ENCODE assay signal across 1 cellular context in the genomic region with DNA sequence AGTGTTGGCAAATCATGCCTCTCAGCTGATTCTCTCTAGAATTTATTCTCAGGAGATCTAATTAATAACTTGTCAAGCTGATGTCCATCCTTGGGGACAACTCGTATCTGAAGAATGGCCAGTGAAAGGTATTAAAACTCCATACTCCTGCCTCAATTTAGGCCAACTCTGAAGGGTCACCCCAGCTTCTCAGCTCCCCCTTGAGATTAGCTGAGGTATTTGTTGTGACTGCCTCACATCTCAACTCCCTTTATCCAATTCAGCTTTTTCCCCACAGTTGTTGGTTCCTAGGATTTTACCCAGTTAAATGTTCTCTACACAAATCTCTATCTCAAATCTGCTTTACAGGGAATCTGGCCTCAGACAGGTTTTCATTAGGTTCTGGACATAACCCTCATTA.
TF ChIP-seq lines count a peak whose summit lies in the region.

No MANE protein-coding gene starts in this region.

TF ChIP-seq in H1, 55 proteins besides CTCF, POLR2A, EP300 and RAD21:
- TF ChIP-seq BACH1 (IDR thresholded peaks at IDR 0.05; ENCODE audit: low read length) (no peak), SP2 (IDR thresholded peaks at IDR 0.05; ENCODE audit: low read length) (no peak), EGR1 (IDR thresholded peaks at IDR 0.05; ENCODE audit: borderline replicate concordance, low read depth, low read length) (no peak), SIX5 (IDR thresholded peaks at IDR 0.05; ENCODE audit: low read depth, low read length) (no peak), POLR2AphosphoS5 (IDR thresholded peaks at IDR 0.05; ENCODE audit: low read depth, low read length) (no peak), HDAC6 (IDR thresholded peaks at IDR 0.05; ENCODE audit: low read depth, low read length) (no peak), CEBPB (IDR thresholded peaks at IDR 0.05; ENCODE audit: low read depth, low read length) (no peak), ATF3 (IDR thresholded peaks at IDR 0.05; ENCODE audit: insufficient read depth, low read depth, low read length) (no peak), HDAC2 (IDR thresholded peaks at IDR 0.05; ENCODE audit: borderline replicate concordance in 1 of 2, low read depth in 2 of 2, low read length in 2 of 2) (no peak), CBX8 (IDR thresholded peaks at IDR 0.05; ENCODE audit: borderline replicate concordance, low read depth, low read length) (no peak), BRCA1 (IDR thresholded peaks at IDR 0.05; ENCODE audit: low read depth, low read length) (no peak), POU5F1 (IDR thresholded peaks at IDR 0.05; ENCODE audit: low read depth, low read length) (no peak), CREB1 (IDR thresholded peaks at IDR 0.05) (no peak), CTBP2 (IDR thresholded peaks at IDR 0.05; ENCODE audit: borderline replicate concordance, insufficient read depth, insufficient read length, low read length) (no peak), SUZ12 (IDR thresholded peaks at IDR 0.05; ENCODE audit: low read length) (no peak), SIRT6 (IDR thresholded peaks at IDR 0.05; ENCODE audit: low read length) (no peak), ZNF274 (IDR thresholded peaks at IDR 0.05; ENCODE audit: borderline replicate concordance, extremely low read depth, low read length) (no peak), SIN3A (conservative IDR thresholded peaks at IDR 0.05 in 1 of 2, IDR thresholded peaks at IDR 0.05 in 1 of 2; ENCODE audit: low read depth in 1 of 2, low read length in 2 of 2) (no peak)
- TF ChIP-seq, protein P1, sequence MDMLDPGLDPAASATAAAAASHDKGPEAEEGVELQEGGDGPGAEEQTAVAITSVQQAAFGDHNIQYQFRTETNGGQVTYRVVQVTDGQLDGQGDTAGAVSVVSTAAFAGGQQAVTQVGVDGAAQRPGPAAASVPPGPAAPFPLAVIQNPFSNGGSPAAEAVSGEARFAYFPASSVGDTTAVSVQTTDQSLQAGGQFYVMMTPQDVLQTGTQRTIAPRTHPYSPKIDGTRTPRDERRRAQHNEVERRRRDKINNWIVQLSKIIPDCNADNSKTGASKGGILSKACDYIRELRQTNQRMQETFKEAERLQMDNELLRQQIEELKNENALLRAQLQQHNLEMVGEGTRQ (IDR thresholded peaks at IDR 0.05; ENCODE audit: low read length), result no peak
- TF ChIP-seq, protein P2, sequence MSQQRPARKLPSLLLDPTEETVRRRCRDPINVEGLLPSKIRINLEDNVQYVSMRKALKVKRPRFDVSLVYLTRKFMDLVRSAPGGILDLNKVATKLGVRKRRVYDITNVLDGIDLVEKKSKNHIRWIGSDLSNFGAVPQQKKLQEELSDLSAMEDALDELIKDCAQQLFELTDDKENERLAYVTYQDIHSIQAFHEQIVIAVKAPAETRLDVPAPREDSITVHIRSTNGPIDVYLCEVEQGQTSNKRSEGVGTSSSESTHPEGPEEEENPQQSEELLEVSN (IDR thresholded peaks at IDR 0.05), result no peak
